In genomic region chr1:1041092-1041503, GRCh38 we compare ENCODE assay signal across 1 cellular context.
TF ChIP-seq lines count a peak whose summit lies in the region.

No MANE protein-coding gene starts in this region.

TF ChIP-seq in WTC11, 78 proteins besides CTCF, POLR2A, EP300 and RAD21 (continued from another document):
- TF ChIP-seq TCF7 (CRISPR knock-in tag; IDR thresholded peaks at IDR 0.05; ENCODE audit: low read depth) (no peak), USF2 (CRISPR knock-in tag; IDR thresholded peaks at IDR 0.05) (peak; percentile 31), FOXP4 (CRISPR knock-in tag; IDR thresholded peaks at IDR 0.05) (peak; percentile 77; the same call in 1 of the 2 replicates), ZBTB43 (CRISPR knock-in tag; IDR thresholded peaks at IDR 0.05) (no peak), ZNF281 (CRISPR knock-in tag; IDR thresholded peaks at IDR 0.05) (no peak), ZNF219 (CRISPR knock-in tag; IDR thresholded peaks at IDR 0.05; ENCODE audit: borderline replicate concordance) (no peak), TEAD4 (CRISPR knock-in tag; IDR thresholded peaks at IDR 0.05) (no peak), ZNF232 (CRISPR knock-in tag; IDR thresholded peaks at IDR 0.05) (0 out of 2 replicates have a peak, but pooled peaks have one; percentile 50), HMGA2 (CRISPR knock-in tag; IDR thresholded peaks at IDR 0.05) (no peak)
